In the genomic region with DNA sequence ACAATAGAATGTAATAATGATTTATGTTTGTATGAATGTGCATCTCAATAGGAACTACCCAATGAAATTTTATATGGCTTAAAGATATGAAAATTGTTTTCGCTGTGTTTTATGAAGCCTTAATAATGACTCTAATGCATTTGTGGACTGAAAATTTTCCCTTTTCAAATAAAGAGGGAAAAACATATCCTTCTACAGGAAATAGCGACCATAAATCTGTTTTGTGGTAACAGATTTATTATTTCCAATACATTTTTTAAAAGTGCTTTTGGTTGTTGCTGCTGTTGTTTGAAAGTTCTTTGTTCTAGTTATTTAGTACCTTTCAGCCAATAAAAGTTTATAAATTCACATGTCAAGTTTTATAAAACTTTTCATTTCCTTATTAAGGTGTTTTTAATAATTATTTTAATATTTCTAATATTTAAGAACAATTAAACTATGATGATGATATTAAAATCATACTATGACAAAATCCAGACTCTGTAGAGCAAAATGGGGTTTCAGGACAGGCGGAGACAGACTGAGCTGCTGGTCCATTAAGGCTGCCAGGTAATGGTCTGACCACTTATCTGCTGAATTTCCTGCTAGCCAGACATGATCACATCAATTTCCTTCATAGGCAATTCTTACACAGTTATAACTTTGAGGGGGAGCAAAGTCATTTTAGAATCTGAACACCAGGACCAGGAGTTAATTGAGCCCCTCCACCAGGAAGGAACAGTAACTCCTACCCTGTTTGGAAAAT, we compare ENCODE assay signal across 23 cellular contexts.
"Had no signal": no experiment of that assay in that cellular context is flagged by ENCODE, and none has a peak within 500 bp of the region (broad histone marks: within the 10 kb centered on the region; RNA-seq: fewer than 3 reads in every experiment).

No MANE protein-coding gene starts in this region.

- H3K4me2 ChIP-seq: hepatocyte, smooth muscle cell had no signal

- H3K4me1 ChIP-seq: right atrium auricular region, right lobe of liver, vagina had no signal

- H3K36me3 ChIP-seq: left lung, lower lobe of right lung, ovary, right atrium auricular region, right lobe of liver, tibial nerve, upper lobe of left lung, vagina had no signal

- H2AFZ ChIP-seq: hepatocyte had no signal

- H3K27ac ChIP-seq: hepatocyte, left lung, lower lobe of right lung, ovary, right atrium auricular region, right lobe of liver, tibial nerve, upper lobe of left lung, vagina had no signal

- H3K9me3 ChIP-seq: left lung, lower lobe of right lung, ovary, right atrium auricular region, right lobe of liver, tibial nerve, upper lobe of left lung, vagina had no signal

- H3K4me3 ChIP-seq: hepatocyte, left lung, lower lobe of right lung, ovary, right atrium auricular region, right lobe of liver, smooth muscle cell, tibial nerve, upper lobe of left lung, vagina had no signal

- H3K27me3 ChIP-seq: hepatocyte, left lung, ovary, right atrium auricular region, right lobe of liver, tibial nerve, upper lobe of left lung, vagina had no signal

- DNase-seq: islet precursor cell; kidney glomerular epithelial cell; left cardiac atrium; left lung; lower lobe of right lung; mesendoderm; naive B cell; natural killer cell; ovary; right lobe of liver; stimulated activated CD4-positive, alpha-beta T cell treated with anti-CD3 and anti-CD28 coated beads, Interleukin-1b, Interleukin-23, amount 100 ng/mL, for 48 hours; stimulated activated CD4-positive, alpha-beta T cell treated with anti-CD3 and anti-CD28 coated beads, Interleukin-2, amount 100 ng/mL, for 48 hours; stimulated activated CD4-positive, alpha-beta T cell treated with anti-CD3 and anti-CD28 coated beads, Interleukin-4, amount 100 ng/mL, for 4 hours; stimulated activated CD8-positive, alpha-beta memory T cell treated with anti-CD3 and anti-CD28 coated beads, Interleukin-4, amount 100 ng/mL, for 48 hours; stimulated activated naive B cell treated with anti-CD40 and anti-IgM and Interleukin-4, amounts not matched to agents 10 μg/mL and 1 μg/mL and 100 μg/mL, for 72 hours; stimulated activated naive CD8-positive, alpha-beta T cell treated with anti-CD3 and anti-CD28 coated beads, Interleukin-15, Interleukin-2, amounts not matched to agents 100 U/mL and 50 U/mL, for 24 hours; substantia nigra; upper lobe of left lung had no signal

- ATAC-seq: left cardiac atrium; left lung; lower lobe of right lung; natural killer cell; right lobe of liver; stimulated activated naive B cell treated with anti-CD40 and anti-IgM and Interleukin-4, amounts not matched to agents 10 μg/mL and 1 μg/mL and 100 μg/mL, for 72 hours; stimulated activated naive CD8-positive, alpha-beta T cell treated with anti-CD3 and anti-CD28 coated beads, Interleukin-15, Interleukin-2, amounts not matched to agents 100 U/mL and 50 U/mL, for 24 hours had no signal
